Comparison of ENCODE assay signal across 2 cellular contexts in the genomic region with DNA sequence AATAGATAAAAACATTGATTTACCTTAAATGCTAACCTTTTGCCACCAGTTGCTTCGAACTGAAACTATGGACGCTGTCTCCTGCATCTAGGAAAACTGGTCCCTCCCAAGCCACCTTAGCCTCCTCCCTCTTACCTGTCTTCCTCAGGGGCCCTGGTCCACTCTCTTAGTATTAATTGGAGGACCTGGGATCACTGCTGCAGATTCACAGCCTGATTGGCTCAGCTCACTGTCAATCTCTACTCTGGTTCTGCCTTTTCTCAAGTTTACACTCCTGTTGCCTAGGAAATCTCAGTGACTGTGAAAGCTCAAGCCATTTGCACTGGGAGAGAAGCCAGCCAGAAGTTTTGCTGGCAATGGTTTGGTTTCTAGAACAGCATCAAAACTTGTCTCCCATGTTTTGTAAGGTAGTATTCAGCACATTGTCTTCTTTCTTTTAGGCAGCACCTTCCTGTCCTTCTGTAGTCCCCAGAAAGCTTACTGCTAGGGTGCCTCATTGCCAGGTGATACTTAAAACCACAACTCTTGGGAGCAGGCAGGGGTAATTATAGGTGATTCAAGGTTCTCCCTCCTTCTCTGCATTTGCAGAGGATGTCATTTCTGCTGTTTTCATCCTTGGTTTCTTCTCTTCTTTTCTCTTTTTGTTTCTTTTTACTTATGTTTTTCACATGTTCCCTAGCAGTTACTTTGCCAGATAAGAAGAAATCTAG.
TF ChIP-seq lines count a peak whose summit lies in the region.

A gene (minus strand): TSS at position 105 of the 710 bp plus-strand sequence. CDS start 17,502 bp downstream, outside the sequence.

TF ChIP-seq in IMR-90, 13 proteins besides CTCF, POLR2A, EP300 and RAD21:
- TF ChIP-seq MAZ (IDR thresholded peaks at IDR 0.05; ENCODE audit: borderline replicate concordance, low read depth, low read length) (no peak), RFX5 (IDR thresholded peaks at IDR 0.05; ENCODE audit: low read depth, low read length) (peak; percentile 65)

TF ChIP-seq in K562, 482 proteins besides CTCF, POLR2A, EP300 and RAD21:
- TF ChIP-seq NFYB (IDR thresholded peaks at IDR 0.05; ENCODE audit: extremely low read depth, insufficient read length), result peak; percentile 8
- no peak for TF ChIP-seq TCF3 (CRISPR knock-in tag; IDR thresholded peaks at IDR 0.05)
- TF ChIP-seq TAF9B (IDR thresholded peaks at IDR 0.05; ENCODE audit: partially characterized antibody), result no peak
- TF ChIP-seq, protein P1, sequence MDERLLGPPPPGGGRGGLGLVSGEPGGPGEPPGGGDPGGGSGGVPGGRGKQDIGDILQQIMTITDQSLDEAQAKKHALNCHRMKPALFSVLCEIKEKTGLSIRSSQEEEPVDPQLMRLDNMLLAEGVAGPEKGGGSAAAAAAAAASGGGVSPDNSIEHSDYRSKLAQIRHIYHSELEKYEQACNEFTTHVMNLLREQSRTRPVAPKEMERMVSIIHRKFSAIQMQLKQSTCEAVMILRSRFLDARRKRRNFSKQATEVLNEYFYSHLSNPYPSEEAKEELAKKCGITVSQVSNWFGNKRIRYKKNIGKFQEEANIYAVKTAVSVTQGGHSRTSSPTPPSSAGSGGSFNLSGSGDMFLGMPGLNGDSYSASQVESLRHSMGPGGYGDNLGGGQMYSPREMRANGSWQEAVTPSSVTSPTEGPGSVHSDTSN (CRISPR knock-in tag; IDR thresholded peaks at IDR 0.05; ENCODE audit: low read depth), result no peak
- TF ChIP-seq, protein P1 (tag; conservative IDR thresholded peaks at IDR 0.05; ENCODE audit: low read depth), result peak; percentile 61
- TF ChIP-seq, protein P2, sequence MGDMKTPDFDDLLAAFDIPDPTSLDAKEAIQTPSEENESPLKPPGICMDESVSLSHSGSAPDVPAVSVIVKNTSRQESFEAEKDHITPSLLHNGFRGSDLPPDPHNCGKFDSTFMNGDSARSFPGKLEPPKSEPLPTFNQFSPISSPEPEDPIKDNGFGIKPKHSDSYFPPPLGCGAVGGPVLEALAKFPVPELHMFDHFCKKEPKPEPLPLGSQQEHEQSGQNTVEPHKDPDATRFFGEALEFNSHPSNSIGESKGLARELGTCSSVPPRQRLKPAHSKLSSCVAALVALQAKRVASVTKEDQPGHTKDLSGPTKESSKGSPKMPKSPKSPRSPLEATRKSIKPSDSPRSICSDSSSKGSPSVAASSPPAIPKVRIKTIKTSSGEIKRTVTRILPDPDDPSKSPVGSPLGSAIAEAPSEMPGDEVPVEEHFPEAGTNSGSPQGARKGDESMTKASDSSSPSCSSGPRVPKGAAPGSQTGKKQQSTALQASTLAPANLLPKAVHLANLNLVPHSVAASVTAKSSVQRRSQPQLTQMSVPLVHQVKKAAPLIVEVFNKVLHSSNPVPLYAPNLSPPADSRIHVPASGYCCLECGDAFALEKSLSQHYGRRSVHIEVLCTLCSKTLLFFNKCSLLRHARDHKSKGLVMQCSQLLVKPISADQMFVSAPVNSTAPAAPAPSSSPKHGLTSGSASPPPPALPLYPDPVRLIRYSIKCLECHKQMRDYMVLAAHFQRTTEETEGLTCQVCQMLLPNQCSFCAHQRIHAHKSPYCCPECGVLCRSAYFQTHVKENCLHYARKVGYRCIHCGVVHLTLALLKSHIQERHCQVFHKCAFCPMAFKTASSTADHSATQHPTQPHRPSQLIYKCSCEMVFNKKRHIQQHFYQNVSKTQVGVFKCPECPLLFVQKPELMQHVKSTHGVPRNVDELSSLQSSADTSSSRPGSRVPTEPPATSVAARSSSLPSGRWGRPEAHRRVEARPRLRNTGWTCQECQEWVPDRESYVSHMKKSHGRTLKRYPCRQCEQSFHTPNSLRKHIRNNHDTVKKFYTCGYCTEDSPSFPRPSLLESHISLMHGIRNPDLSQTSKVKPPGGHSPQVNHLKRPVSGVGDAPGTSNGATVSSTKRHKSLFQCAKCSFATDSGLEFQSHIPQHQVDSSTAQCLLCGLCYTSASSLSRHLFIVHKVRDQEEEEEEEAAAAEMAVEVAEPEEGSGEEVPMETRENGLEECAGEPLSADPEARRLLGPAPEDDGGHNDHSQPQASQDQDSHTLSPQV (IDR thresholded peaks at IDR 0.05), result no peak
- TF ChIP-seq ARHGAP35 (IDR thresholded peaks at IDR 0.05; ENCODE audit: partially characterized antibody), result no peak
- TF ChIP-seq RFX1 (IDR thresholded peaks at IDR 0.05), result peak; percentile 39
- TF ChIP-seq, protein P3, sequence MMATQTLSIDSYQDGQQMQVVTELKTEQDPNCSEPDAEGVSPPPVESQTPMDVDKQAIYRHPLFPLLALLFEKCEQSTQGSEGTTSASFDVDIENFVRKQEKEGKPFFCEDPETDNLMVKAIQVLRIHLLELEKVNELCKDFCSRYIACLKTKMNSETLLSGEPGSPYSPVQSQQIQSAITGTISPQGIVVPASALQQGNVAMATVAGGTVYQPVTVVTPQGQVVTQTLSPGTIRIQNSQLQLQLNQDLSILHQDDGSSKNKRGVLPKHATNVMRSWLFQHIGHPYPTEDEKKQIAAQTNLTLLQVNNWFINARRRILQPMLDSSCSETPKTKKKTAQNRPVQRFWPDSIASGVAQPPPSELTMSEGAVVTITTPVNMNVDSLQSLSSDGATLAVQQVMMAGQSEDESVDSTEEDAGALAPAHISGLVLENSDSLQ (IDR thresholded peaks at IDR 0.05), result peak; percentile 92
- TF ChIP-seq RFX7 (CRISPR knock-in tag; IDR thresholded peaks at IDR 0.05), result no peak
- TF ChIP-seq, protein P4, sequence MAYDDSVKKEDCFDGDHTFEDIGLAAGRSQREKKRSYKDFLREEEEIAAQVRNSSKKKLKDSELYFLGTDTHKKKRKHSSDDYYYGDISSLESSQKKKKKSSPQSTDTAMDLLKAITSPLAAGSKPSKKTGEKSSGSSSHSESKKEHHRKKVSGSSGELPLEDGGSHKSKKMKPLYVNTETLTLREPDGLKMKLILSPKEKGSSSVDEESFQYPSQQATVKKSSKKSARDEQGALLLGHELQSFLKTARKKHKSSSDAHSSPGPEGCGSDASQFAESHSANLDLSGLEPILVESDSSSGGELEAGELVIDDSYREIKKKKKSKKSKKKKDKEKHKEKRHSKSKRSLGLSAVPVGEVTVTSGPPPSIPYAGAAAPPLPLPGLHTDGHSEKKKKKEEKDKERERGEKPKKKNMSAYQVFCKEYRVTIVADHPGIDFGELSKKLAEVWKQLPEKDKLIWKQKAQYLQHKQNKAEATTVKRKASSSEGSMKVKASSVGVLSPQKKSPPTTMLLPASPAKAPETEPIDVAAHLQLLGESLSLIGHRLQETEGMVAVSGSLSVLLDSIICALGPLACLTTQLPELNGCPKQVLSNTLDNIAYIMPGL (CRISPR knock-in tag; IDR thresholded peaks at IDR 0.05), result no peak
- TF ChIP-seq ZC3H8 (IDR thresholded peaks at IDR 0.05), result no peak
